In the genomic region with DNA sequence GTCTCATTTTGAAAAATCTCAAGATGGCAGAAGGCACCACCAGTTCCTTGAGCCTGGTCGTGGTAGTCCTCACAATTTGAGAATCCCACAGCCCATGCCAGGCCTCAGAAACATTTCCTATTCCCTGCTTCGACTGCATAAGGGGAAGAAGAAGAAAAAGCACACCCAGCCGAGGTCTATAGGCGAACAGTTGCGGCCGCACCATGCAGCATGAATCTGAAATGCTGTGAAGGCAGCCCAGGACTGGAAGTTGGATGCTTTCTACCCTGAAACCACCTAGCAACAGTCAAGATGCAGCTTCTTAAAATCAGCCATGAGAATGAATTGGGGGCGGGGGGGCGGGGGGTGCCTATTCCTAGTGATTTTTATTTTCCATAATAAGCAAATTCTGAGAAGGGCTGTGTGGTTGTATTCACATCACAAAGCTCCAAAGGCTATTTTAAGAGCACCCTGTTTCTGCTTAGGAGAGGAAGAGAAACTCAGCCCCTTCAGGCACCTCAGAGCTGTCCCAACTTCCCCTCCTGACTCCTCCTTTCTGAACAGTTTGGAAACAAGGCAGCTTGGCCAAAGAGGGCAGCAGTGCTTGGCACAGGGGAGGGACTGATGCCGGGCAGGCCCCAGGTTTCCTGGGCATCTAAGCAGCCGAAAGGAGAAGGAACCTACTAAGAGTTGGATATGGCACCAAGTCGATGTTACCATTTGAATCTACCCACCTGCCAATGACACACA, we compare ENCODE assay signal across 10 cellular contexts.
A peak's percentile ranks its signal among the peaks of the same experiment; 100 is the strongest.
DNase-seq lines count a peak whose midpoint lies in the region; ATAC-seq lines count a peak whose summit lies in the region.
"Had no signal": no experiment of that assay in that cellular context is flagged by ENCODE, and none has a peak within 500 bp of the region (broad histone marks: within the 10 kb centered on the region; RNA-seq: fewer than 3 reads in every experiment).

No MANE protein-coding gene starts in this region.

- peak overlapping the region; percentile 60 for H3K27ac Mint-ChIP-seq in activated CD4-positive, alpha-beta T cell treated with anti-CD3 and anti-CD28 coated beads for 36 hours
- peak overlapping the region; percentile 10 for H3K27ac Mint-ChIP-seq in activated T-helper 17 cell treated with anti-CD3 and anti-CD28 coated beads, Interleukin-2, amount 50 U/mL, for 72 hours
- H3K27ac Mint-ChIP-seq: brain had no signal

- CTCF ChIA-PET in activated CD4-positive, alpha-beta T cell treated with anti-CD3 and anti-CD28 coated beads for 36 hours (lab: Charles Lee), result interaction anchor here (0.6 to 1.2 kb wide), 2 partner anchors 45 to 252 kb away, joined by 3 read pairs; no protein-coding TSS in a partner anchor

- H3K4me1 Mint-ChIP-seq in activated CD4-positive, alpha-beta T cell treated with anti-CD3 and anti-CD28 coated beads for 36 hours, result peaks cover 74% of the 10 kb centered on the region
- peaks cover 24% of the 10 kb centered on the region for H3K4me1 Mint-ChIP-seq in activated T-helper 17 cell treated with anti-CD3 and anti-CD28 coated beads, Interleukin-2, amount 50 U/mL, for 72 hours
- H3K4me1 Mint-ChIP-seq: brain had no signal

- no peaks in the 10 kb centered on the region for H3K27me3 Mint-ChIP-seq in activated CD4-positive, alpha-beta T cell treated with anti-CD3 and anti-CD28 coated beads for 36 hours
- H3K27me3 Mint-ChIP-seq in activated T-helper 17 cell treated with anti-CD3 and anti-CD28 coated beads, Interleukin-2, amount 50 U/mL, for 72 hours, result no peaks in the 10 kb centered on the region
- H3K27me3 Mint-ChIP-seq: brain had no signal

- peaks cover 10% of the 10 kb centered on the region for H3K9me3 Mint-ChIP-seq in activated CD4-positive, alpha-beta T cell treated with anti-CD3 and anti-CD28 coated beads for 36 hours (ENCODE audit: low read depth)
- peaks cover 5% of the 10 kb centered on the region for H3K9me3 Mint-ChIP-seq in activated T-helper 17 cell treated with anti-CD3 and anti-CD28 coated beads, Interleukin-2, amount 50 U/mL, for 72 hours

- ATAC-seq in activated CD4-positive, alpha-beta T cell treated with anti-CD3 and anti-CD28 coated beads for 36 hours, result no peak
- ATAC-seq in HG03066 (IDR thresholded peaks at IDR 0.05; ENCODE audit: low read depth, unreplicated experiment) (peak; percentile 73), sciatic nerve (peak; percentile 77), HG02623 (IDR thresholded peaks at IDR 0.05; ENCODE audit: unreplicated experiment) (no peak), HG03196 (IDR thresholded peaks at IDR 0.05; ENCODE audit: unreplicated experiment) (no peak)
- no peak for ATAC-seq in activated T-helper 17 cell treated with anti-CD3 and anti-CD28 coated beads, Interleukin-2, amount 50 U/mL, for 72 hours (replicated peaks)

- POLR2A ChIA-PET in activated CD4-positive, alpha-beta T cell treated with anti-CD3 and anti-CD28 coated beads for 36 hours (lab: Charles Lee), result interaction anchor here (0.6 kb wide), 1 partner anchor 548 kb away, joined by 3 read pairs; no protein-coding TSS in a partner anchor

- no peak for DNase-seq in activated CD4-positive, alpha-beta T cell treated with anti-CD3 and anti-CD28 coated beads for 36 hours
- DNase-seq in activated CD4-positive, alpha-beta T cell treated with anti-CD3 and anti-CD28 coated beads for 1 hour, result no peak
- DNase-seq in sciatic nerve (ENCODE audit: low spot score), result no peak
- DNase-seq in stimulated activated CD4-positive, alpha-beta T cell treated with anti-CD3 and anti-CD28 coated beads, Interleukin-2, amount 100 ng/mL, for 48 hours, result no peak
- DNase-seq: 8988T had no signal

- no peak overlapping the region for H3K4me3 Mint-ChIP-seq in activated CD4-positive, alpha-beta T cell treated with anti-CD3 and anti-CD28 coated beads for 36 hours
- no peak overlapping the region for H3K4me3 Mint-ChIP-seq in activated T-helper 17 cell treated with anti-CD3 and anti-CD28 coated beads, Interleukin-2, amount 50 U/mL, for 72 hours
- H3K4me3 Mint-ChIP-seq: brain had no signal

- H3K36me3 Mint-ChIP-seq in activated CD4-positive, alpha-beta T cell treated with anti-CD3 and anti-CD28 coated beads for 36 hours (ENCODE audit: low read depth), result peaks cover 57% of the 10 kb centered on the region
- no peaks in the 10 kb centered on the region for H3K36me3 Mint-ChIP-seq in activated T-helper 17 cell treated with anti-CD3 and anti-CD28 coated beads, Interleukin-2, amount 50 U/mL, for 72 hours (ENCODE audit: low read depth)

- intact Hi-C loops in activated CD4-positive, alpha-beta T cell treated with anti-CD3 and anti-CD28 coated beads for 36 hours (cut with DNase I, micrococcal nuclease), result no loop called here
- intact Hi-C loops in sciatic nerve (cut with DNase I), result no loop called here

Comparison
In these comparisons a context has a peak if more than half of its experiments do, and no peak if none do; other contexts are left out.
1. ATAC-seq: peak in HG03066 (single experiment) and sciatic nerve (single experiment); none in activated CD4-positive, alpha-beta T cell treated with anti-CD3 and anti-CD28 coated beads for 36 hours (single experiment), activated T-helper 17 cell treated with anti-CD3 and anti-CD28 coated beads, Interleukin-2, amount 50 U/mL, for 72 hours (single experiment), HG02623 (single experiment) and HG03196 (single experiment).